In the genomic region with DNA sequence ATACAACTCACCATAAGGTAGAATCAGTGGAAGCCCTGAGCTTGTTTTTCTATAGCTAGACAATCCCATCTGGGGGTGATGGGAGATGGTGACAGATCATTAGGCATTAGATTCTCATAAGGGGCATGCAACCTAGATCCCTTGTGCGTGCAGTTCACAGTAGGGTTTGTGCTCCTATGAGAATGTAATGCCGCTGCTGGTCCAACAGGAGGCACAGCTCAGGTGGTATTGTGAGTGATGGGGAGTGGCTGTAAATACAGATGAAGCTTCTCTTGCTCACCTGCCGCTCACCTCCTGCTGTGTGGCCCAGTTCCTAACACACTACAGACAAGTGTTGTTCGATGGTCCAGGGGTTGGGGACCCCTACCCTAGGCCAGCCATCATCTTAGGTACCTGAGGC, we compare ENCODE assay signal across 18 cellular contexts. TPM values are rescaled to one million over a fixed set of nuclear protein-coding genes. Genes with fewer than 3 reads are reported as not detected.
DNase-seq lines count a peak whose midpoint lies in the region; ATAC-seq and TF ChIP-seq lines count a peak whose summit lies in the region.
"Had no signal": no experiment of that assay in that cellular context is flagged by ENCODE, and none has a peak within 500 bp of the region (broad histone marks: within the 10 kb centered on the region; RNA-seq: fewer than 3 reads in every experiment).

No MANE protein-coding gene starts in this region.

- H3K9ac ChIP-seq in OCI-LY1 (ENCODE audit: low read length): no peak overlapping the region
- H3K9ac ChIP-seq: BLaER1 had no signal

- H3K4me2 ChIP-seq in OCI-LY1 (ENCODE audit: low read length): no peak overlapping the region
- H3K4me2 ChIP-seq: BLaER1 had no signal

- no peaks in the 10 kb centered on the region for H3K36me3 Mint-ChIP-seq in CD4-positive, alpha-beta T cell (ENCODE audit: low read depth)
- H3K36me3 Mint-ChIP-seq: naive B cell had no signal

- peak in 4 of 10 experiments; percentile 1 to 6 (median 3) for DNase-seq in CD4-positive, alpha-beta T cell
- DNase-seq in GM10266 (ENCODE audit: extremely low spot score) (no peak), epithelial cell of esophagus (ENCODE audit: low read depth) (peak; percentile 61), GM20000 (ENCODE audit: low spot score) (no peak), esophagus muscularis mucosa (ENCODE audit: extremely low spot score) (no peak), stomach (no peak)
- DNase-seq: activated CD4-positive, alpha-beta T cell treated with anti-CD3 and anti-CD28 coated beads, Interleukin-2, amount 10 ng/mL, durations not matched to agents 24 days and 14 days; activated T-cell treated with anti-CD3 and anti-CD28 coated beads, Interleukin-2, amount 50 U/mL, for 4 hours; DMS79 treated with DMSO at 0.1 percent for 48 hours; hippocampal formation; naive B cell; NCI-H1436; RPMI8226; thyroid gland had no signal

- H3K27me3 ChIP-seq in CD4-positive, alpha-beta T cell (ENCODE audit: control insufficient read depth, insufficient read depth, low read length): no peaks in the 10 kb centered on the region
- H3K27me3 ChIP-seq in OCI-LY1 (ENCODE audit: insufficient read depth, low read length): no peaks in the 10 kb centered on the region
- no peaks in the 10 kb centered on the region for H3K27me3 ChIP-seq in esophagus muscularis mucosa
- no peaks in the 10 kb centered on the region for H3K27me3 ChIP-seq in stomach
- H3K27me3 ChIP-seq: BLaER1, thyroid gland had no signal

- H2AFZ ChIP-seq in OCI-LY1 (ENCODE audit: low read length): no peak overlapping the region

- CTCF ChIA-PET in CD4-positive, alpha-beta T cell (lab: Charles Lee): no interaction called here

- H3K9me2 ChIP-seq in OCI-LY1 (ENCODE audit: low read depth, low read length): no peaks in the 10 kb centered on the region

- H4K20me1 ChIP-seq in OCI-LY1 (ENCODE audit: insufficient read depth, low read length): no peaks in the 10 kb centered on the region
- H4K20me1 ChIP-seq: BLaER1 had no signal

- H3K4me3 Mint-ChIP-seq in CD4-positive, alpha-beta T cell: no peak overlapping the region
- H3K4me3 Mint-ChIP-seq: activated CD4-positive, alpha-beta T cell treated with anti-CD3 and anti-CD28 coated beads, Interleukin-2, amount 10 ng/mL, durations not matched to agents 24 days and 14 days; activated T-cell treated with anti-CD3 and anti-CD28 coated beads, Interleukin-2, amount 50 U/mL, for 4 hours; naive B cell had no signal

- ATAC-seq in CD4-positive, alpha-beta T cell (ENCODE audit: poor library complexity): peak; percentile 55
- no peak for ATAC-seq in GM18873 (IDR thresholded peaks at IDR 0.05; ENCODE audit: low FRiP score, unreplicated experiment)
- ATAC-seq: activated T-cell treated with anti-CD3 and anti-CD28 coated beads, Interleukin-2, amount 50 U/mL, for 4 hours; left lobe of liver had no signal

- intact Hi-C loops in CD4-positive, alpha-beta T cell (cut with DNase I, micrococcal nuclease): loop anchor here (5.0 to 10.0 kb wide), 2 partner anchors 402 to 1011 kb away; a partner anchor contains a TSS
- intact Hi-C loops in esophagus muscularis mucosa (cut with DNase I) (loop anchor here (10.0 kb wide), 2 partner anchors 588 to 618 kb away; no protein-coding TSS in a partner anchor), stomach (cut with DNase I; ENCODE audit: low total_unique reads) (no loop called here)

- H3K9me3 ChIP-seq in CD4-positive, alpha-beta T cell (ENCODE audit: control insufficient read depth, low read length): no peaks in the 10 kb centered on the region
- no peaks in the 10 kb centered on the region for H3K9me3 ChIP-seq in OCI-LY1 (ENCODE audit: low read length)
- no peaks in the 10 kb centered on the region for H3K9me3 ChIP-seq in esophagus muscularis mucosa
- H3K9me3 ChIP-seq in stomach: no peaks in the 10 kb centered on the region
- H3K9me3 ChIP-seq: BLaER1, thyroid gland had no signal

- H3K4me1 Mint-ChIP-seq in CD4-positive, alpha-beta T cell (ENCODE audit: low read depth): peaks cover under 1% of the 10 kb centered on the region

- H3K27ac ChIP-seq in CD4-positive, alpha-beta T cell (ENCODE audit: low read depth, low read length): no peak overlapping the region
- no peak overlapping the region for H3K27ac ChIP-seq in OCI-LY1 (ENCODE audit: low read depth, low read length, poor library complexity, severe bottlenecking)
- no peak overlapping the region for H3K27ac ChIP-seq in esophagus muscularis mucosa (replicated peaks in 1 of 4)
- no peak overlapping the region for H3K27ac ChIP-seq in stomach
- H3K27ac ChIP-seq: BLaER1, thyroid gland had no signal

- H3K4me3 ChIP-seq in OCI-LY1 (ENCODE audit: low read depth, low read length, poor library complexity, severe bottlenecking) (no peak overlapping the region), epithelial cell of esophagus (ENCODE audit: low read length) (no peak overlapping the region), esophagus muscularis mucosa (no peak overlapping the region), stomach (no peak overlapping the region)
- H3K4me3 ChIP-seq: BLaER1, thyroid gland had no signal

- no peaks in the 10 kb centered on the region for H3K79me2 ChIP-seq in OCI-LY1 (ENCODE audit: insufficient read depth, low read length)

- H3F3A ChIP-seq in OCI-LY1 (ENCODE audit: insufficient read depth, low read length): no peaks in the 10 kb centered on the region

- TF ChIP-seq EP300 in esophagus muscularis mucosa (IDR thresholded peaks at IDR 0.05) (no peak), stomach (IDR thresholded peaks at IDR 0.05) (no peak)

- no peaks in the 10 kb centered on the region for H3K9me3 Mint-ChIP-seq in CD4-positive, alpha-beta T cell
- H3K9me3 Mint-ChIP-seq: activated T-cell treated with anti-CD3 and anti-CD28 coated beads, Interleukin-2, amount 50 U/mL, for 4 hours; naive B cell had no signal

- WGBS in esophagus muscularis mucosa: 74% methylated on average over 3 of the region's 4 CpGs
- WGBS in stomach, 5 donors: 64 to 72% (median 68%) methylated on average over 4 of the region's 4 CpGs

- no peak overlapping the region for H3K27ac Mint-ChIP-seq in CD4-positive, alpha-beta T cell
- H3K27ac Mint-ChIP-seq: activated CD4-positive, alpha-beta T cell treated with anti-CD3 and anti-CD28 coated beads, Interleukin-2, amount 10 ng/mL, durations not matched to agents 24 days and 14 days; naive B cell had no signal

- TF ChIP-seq POLR2A in esophagus muscularis mucosa (IDR thresholded peaks at IDR 0.05; ENCODE audit: low read depth) (no peak), stomach (IDR thresholded peaks at IDR 0.05) (no peak)

- peaks cover 12% of the 10 kb centered on the region for H3K27me3 Mint-ChIP-seq in CD4-positive, alpha-beta T cell

- POLR2A ChIA-PET in CD4-positive, alpha-beta T cell (lab: Charles Lee): no interaction called here

- no peaks in the 10 kb centered on the region for H3K36me3 ChIP-seq in OCI-LY1 (ENCODE audit: insufficient read depth, low read length)
- no peaks in the 10 kb centered on the region for H3K36me3 ChIP-seq in esophagus muscularis mucosa
- no peaks in the 10 kb centered on the region for H3K36me3 ChIP-seq in stomach
- H3K36me3 ChIP-seq: BLaER1, thyroid gland had no signal

- TF ChIP-seq CTCF in CD4-positive, alpha-beta T cell (IDR thresholded peaks at IDR 0.05): no peak
- TF ChIP-seq CTCF in GM10266 (IDR thresholded peaks at IDR 0.05; ENCODE audit: control insufficient read depth, insufficient read depth, low read depth, missing control alignments) (peak; percentile 12), OCI-LY1 (IDR thresholded peaks at IDR 0.05; ENCODE audit: low read length) (peak; percentile 40; the same call in 1 of the 2 replicates), epithelial cell of esophagus (IDR thresholded peaks at IDR 0.05; ENCODE audit: insufficient read depth, low read depth, low read length, missing control alignments) (peak; percentile 44), GM20000 (IDR thresholded peaks at IDR 0.05; ENCODE audit: extremely low read depth, missing control alignments) (no peak), esophagus muscularis mucosa (IDR thresholded peaks at IDR 0.05) (no peak), stomach (IDR thresholded peaks at IDR 0.05) (no peak)

- H3K4me1 ChIP-seq in OCI-LY1 (ENCODE audit: insufficient read depth, low read length, severe bottlenecking): no peaks in the 10 kb centered on the region
- no peaks in the 10 kb centered on the region for H3K4me1 ChIP-seq in esophagus muscularis mucosa
- H3K4me1 ChIP-seq in stomach: no peaks in the 10 kb centered on the region
- H3K4me1 ChIP-seq: BLaER1, thyroid gland had no signal

RNA-seq across cellular contexts. Expression of a gene that starts 5.9 kb away (rescaled TPM):
- total RNA-seq in CD4-positive, alpha-beta T cell: 1 to 10 TPM; 3.6 to 5.8 TPM
- total RNA-seq in esophagus muscularis mucosa: 10 to 100 TPM; 12.4 to 19.9 (median 16.4) TPM
- total RNA-seq in stomach: 10 to 100 TPM in 4 of 5 donors, 1 to 10 TPM in 1; 1.8 to 32.2 (median 24.1) TPM
- polyA plus RNA-seq in stomach: 10 to 100 TPM; 10.8 to 20.7 (median 16.8) TPM

Comparison
In these comparisons a context has a peak if more than half of its experiments do, and no peak if none do; other contexts are left out.
1. CTCF ChIP-seq: peak in GM10266 (single experiment), OCI-LY1 (single experiment) and epithelial cell of esophagus (single experiment); none in CD4-positive, alpha-beta T cell (single experiment), GM20000 (single experiment), esophagus muscularis mucosa (0 of 3) and stomach (0 of 7).